In genomic region chr11:63845305-63845704, GRCh38 we compare ENCODE assay signal across 1 cellular context.
TF ChIP-seq lines count a peak whose summit lies in the region.

No MANE protein-coding gene starts in this region.

TF ChIP-seq in K562, 482 proteins besides CTCF, POLR2A, EP300 and RAD21 (continued from another document):
- TF ChIP-seq TAF1 (IDR thresholded peaks at IDR 0.05; ENCODE audit: control insufficient read depth, extremely low read depth, insufficient read depth, low read length, severe bottlenecking) (no peak), SPI1 (IDR thresholded peaks at IDR 0.05; ENCODE audit: borderline replicate concordance, low read depth, low read length) (peak; percentile 55; the same call in 1 of the 2 replicates), FOSL1 (tag; conservative IDR thresholded peaks at IDR 0.05) (0 out of 2 replicates have a peak, but pooled peaks have one; percentile 29), PHF20 (IDR thresholded peaks at IDR 0.05; ENCODE audit: partially characterized antibody) (no peak), EGR1 (conservative IDR thresholded peaks at IDR 0.05) (peak; percentile 55)
- TF ChIP-seq, protein P1, sequence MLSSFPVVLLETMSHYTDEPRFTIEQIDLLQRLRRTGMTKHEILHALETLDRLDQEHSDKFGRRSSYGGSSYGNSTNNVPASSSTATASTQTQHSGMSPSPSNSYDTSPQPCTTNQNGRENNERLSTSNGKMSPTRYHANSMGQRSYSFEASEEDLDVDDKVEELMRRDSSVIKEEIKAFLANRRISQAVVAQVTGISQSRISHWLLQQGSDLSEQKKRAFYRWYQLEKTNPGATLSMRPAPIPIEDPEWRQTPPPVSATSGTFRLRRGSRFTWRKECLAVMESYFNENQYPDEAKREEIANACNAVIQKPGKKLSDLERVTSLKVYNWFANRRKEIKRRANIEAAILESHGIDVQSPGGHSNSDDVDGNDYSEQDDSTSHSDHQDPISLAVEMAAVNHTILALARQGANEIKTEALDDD (IDR thresholded peaks at IDR 0.05) = peak; percentile 31; the same call in 1 of the 2 replicates
- TF ChIP-seq, protein P2, sequence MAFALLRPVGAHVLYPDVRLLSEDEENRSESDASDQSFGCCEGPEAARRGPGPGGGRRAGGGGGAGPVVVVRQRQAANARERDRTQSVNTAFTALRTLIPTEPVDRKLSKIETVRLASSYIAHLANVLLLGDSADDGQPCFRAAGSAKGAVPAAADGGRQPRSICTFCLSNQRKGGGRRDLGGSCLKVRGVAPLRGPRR (CRISPR knock-in tag; IDR thresholded peaks at IDR 0.05) = no peak
